In the genomic region with DNA sequence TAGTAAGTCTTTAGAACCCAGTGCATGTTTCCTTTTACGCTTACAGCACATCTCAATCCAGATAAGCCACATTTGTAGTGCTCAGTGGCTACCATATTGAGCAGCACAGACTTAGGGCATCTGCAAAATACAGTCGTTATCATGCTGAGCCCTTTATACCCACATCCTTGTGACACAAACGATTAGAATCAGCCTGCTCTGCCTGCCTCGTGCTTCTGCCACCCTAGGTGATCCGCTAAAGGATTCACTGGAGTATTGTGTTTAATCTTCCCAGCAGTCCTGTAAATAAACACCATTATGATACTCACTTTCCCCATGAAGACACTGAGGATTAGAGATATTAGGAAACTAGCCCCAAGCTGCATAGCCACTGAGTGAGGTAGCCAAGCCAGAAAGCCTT, we compare ENCODE assay signal across 1 cellular context.
TF ChIP-seq lines count a peak whose summit lies in the region.

No MANE protein-coding gene starts in this region.

TF ChIP-seq in GM23338, 12 proteins besides CTCF, POLR2A, EP300 and RAD21 (continued from another document):
- TF ChIP-seq, protein P1, sequence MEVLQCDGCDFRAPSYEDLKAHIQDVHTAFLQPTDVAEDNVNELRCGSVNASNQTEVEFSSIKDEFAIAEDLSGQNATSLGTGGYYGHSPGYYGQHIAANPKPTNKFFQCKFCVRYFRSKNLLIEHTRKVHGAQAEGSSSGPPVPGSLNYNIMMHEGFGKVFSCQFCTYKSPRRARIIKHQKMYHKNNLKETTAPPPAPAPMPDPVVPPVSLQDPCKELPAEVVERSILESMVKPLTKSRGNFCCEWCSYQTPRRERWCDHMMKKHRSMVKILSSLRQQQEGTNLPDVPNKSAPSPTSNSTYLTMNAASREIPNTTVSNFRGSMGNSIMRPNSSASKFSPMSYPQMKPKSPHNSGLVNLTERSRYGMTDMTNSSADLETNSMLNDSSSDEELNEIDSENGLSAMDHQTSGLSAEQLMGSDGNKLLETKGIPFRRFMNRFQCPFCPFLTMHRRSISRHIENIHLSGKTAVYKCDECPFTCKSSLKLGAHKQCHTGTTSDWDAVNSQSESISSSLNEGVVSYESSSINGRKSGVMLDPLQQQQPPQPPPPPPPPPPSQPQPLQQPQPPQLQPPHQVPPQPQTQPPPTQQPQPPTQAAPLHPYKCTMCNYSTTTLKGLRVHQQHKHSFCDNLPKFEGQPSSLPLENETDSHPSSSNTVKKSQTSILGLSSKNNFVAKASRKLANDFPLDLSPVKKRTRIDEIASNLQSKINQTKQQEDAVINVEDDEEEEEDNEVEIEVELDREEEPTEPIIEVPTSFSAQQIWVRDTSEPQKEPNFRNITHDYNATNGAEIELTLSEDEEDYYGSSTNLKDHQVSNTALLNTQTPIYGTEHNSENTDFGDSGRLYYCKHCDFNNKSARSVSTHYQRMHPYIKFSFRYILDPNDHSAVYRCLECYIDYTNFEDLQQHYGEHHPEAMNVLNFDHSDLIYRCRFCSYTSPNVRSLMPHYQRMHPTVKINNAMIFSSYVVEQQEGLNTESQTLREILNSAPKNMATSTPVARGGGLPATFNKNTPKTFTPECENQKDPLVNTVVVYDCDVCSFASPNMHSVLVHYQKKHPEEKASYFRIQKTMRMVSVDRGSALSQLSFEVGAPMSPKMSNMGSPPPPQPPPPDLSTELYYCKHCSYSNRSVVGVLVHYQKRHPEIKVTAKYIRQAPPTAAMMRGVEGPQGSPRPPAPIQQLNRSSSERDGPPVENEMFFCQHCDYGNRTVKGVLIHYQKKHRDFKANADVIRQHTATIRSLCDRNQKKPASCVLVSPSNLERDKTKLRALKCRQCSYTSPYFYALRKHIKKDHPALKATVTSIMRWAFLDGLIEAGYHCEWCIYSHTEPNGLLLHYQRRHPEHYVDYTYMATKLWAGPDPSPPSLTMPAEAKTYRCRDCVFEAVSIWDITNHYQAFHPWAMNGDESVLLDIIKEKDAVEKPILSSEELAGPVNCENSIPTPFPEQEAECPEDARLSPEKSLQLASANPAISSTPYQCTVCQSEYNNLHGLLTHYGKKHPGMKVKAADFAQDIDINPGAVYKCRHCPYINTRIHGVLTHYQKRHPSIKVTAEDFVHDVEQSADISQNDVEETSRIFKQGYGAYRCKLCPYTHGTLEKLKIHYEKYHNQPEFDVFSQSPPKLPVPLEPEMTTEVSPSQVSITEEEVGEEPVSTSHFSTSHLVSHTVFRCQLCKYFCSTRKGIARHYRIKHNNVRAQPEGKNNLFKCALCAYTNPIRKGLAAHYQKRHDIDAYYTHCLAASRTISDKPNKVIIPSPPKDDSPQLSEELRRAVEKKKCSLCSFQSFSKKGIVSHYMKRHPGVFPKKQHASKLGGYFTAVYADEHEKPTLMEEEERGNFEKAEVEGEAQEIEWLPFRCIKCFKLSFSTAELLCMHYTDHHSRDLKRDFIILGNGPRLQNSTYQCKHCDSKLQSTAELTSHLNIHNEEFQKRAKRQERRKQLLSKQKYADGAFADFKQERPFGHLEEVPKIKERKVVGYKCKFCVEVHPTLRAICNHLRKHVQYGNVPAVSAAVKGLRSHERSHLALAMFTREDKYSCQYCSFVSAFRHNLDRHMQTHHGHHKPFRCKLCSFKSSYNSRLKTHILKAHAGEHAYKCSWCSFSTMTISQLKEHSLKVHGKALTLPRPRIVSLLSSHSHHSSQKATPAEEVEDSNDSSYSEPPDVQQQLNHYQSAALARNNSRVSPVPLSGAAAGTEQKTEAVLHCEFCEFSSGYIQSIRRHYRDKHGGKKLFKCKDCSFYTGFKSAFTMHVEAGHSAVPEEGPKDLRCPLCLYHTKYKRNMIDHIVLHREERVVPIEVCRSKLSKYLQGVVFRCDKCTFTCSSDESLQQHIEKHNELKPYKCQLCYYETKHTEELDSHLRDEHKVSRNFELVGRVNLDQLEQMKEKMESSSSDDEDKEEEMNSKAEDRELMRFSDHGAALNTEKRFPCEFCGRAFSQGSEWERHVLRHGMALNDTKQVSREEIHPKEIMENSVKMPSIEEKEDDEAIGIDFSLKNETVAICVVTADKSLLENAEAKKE (CRISPR knock-in tag; IDR thresholded peaks at IDR 0.05): no peak
- no peak for TF ChIP-seq CREB1 (CRISPR knock-in tag; IDR thresholded peaks at IDR 0.05; ENCODE audit: low read depth)
- no peak for TF ChIP-seq STAT1 (IDR thresholded peaks at IDR 0.05; ENCODE audit: unreplicated experiment)
- no peak for TF ChIP-seq JUNB (IDR thresholded peaks at IDR 0.05; ENCODE audit: unreplicated experiment)
- no peak for TF ChIP-seq ZNF331 (CRISPR knock-in tag; IDR thresholded peaks at IDR 0.05; ENCODE audit: low read depth)
- no peak for TF ChIP-seq EZH2 (IDR thresholded peaks at IDR 0.05; ENCODE audit: low read depth, unreplicated experiment)
- TF ChIP-seq POLR2AphosphoS5 (IDR thresholded peaks at IDR 0.05; ENCODE audit: low read depth): no peak
- no peak for TF ChIP-seq EZH2phosphoT487 (IDR thresholded peaks at IDR 0.05; ENCODE audit: unreplicated experiment)
- no peak for TF ChIP-seq NANOG (IDR thresholded peaks at IDR 0.05; ENCODE audit: borderline replicate concordance)
- no peak for TF ChIP-seq ETS1 (IDR thresholded peaks at IDR 0.05)
